In genomic region chr6:33247977-33248642, GRCh38 we compare ENCODE assay signal across 8 cellular contexts. TPM values are rescaled to one million over a fixed set of nuclear protein-coding genes. Genes with fewer than 3 reads are reported as not detected.
DNase-seq lines count a peak whose midpoint lies in the region; ATAC-seq and TF ChIP-seq lines count a peak whose summit lies in the region.

No MANE protein-coding gene starts in this region.

- intact Hi-C loops in activated CD4-positive, alpha-beta T cell treated with anti-CD3 and anti-CD28 coated beads, Interleukin-2, amount 10 ng/mL, durations not matched to agents 24 days and 14 days (cut with micrococcal nuclease) = loop anchor here (1.0 to 2.0 kb wide), 5 partner anchors 40 to 233 kb away; partner anchors contain the start of gene RING1
- intact Hi-C loops in colonic mucosa (cut with DNase I) = loop anchor here (2.0 to 5.0 kb wide), 3 partner anchors 86 to 233 kb away; no protein-coding TSS in a partner anchor

- no peaks in the 10 kb centered on the region for H3K9me3 Mint-ChIP-seq in activated CD4-positive, alpha-beta T cell treated with anti-CD3 and anti-CD28 coated beads, Interleukin-2, amount 10 ng/mL, durations not matched to agents 24 days and 14 days

- H3K27me3 ChIP-seq in colonic mucosa (no peaks in the 10 kb centered on the region), layer of hippocampus (ENCODE audit: control insufficient read depth, insufficient read depth, low read length) (no peaks in the 10 kb centered on the region)

- H3K4me3 ChIP-seq in colonic mucosa = peak overlapping the region; percentile 54

- H3K27ac Mint-ChIP-seq in activated CD4-positive, alpha-beta T cell treated with anti-CD3 and anti-CD28 coated beads, Interleukin-2, amount 10 ng/mL, durations not matched to agents 24 days and 14 days = peak overlapping the region; percentile 94

- H3K4me1 Mint-ChIP-seq in activated CD4-positive, alpha-beta T cell treated with anti-CD3 and anti-CD28 coated beads, Interleukin-2, amount 10 ng/mL, durations not matched to agents 24 days and 14 days = peaks cover 34% of the 10 kb centered on the region

- peak overlapping the region in 1 of 2 donors; percentile 79 for H3K9ac ChIP-seq in colonic mucosa (ENCODE audit: low read depth in 2 of 2, low read length in 2 of 2)

- peak; percentile 25 for ATAC-seq in HG03460 (IDR thresholded peaks at IDR 0.05; ENCODE audit: unreplicated experiment)
- ATAC-seq in HG02588 (IDR thresholded peaks at IDR 0.05; ENCODE audit: unreplicated experiment) = no peak

- H3K27me3 Mint-ChIP-seq in activated CD4-positive, alpha-beta T cell treated with anti-CD3 and anti-CD28 coated beads, Interleukin-2, amount 10 ng/mL, durations not matched to agents 24 days and 14 days = peaks cover 10% of the 10 kb centered on the region

- no peaks in the 10 kb centered on the region for H3K9me3 ChIP-seq in colonic mucosa

- H3K27ac ChIP-seq in colonic mucosa (peak overlapping the region; percentile 91), layer of hippocampus (ENCODE audit: low read depth, low read length) (peak overlapping the region; percentile 82)

- TF ChIP-seq CTCF in GM13976 (IDR thresholded peaks at IDR 0.05; ENCODE audit: borderline replicate concordance, control extremely low read depth, extremely low read depth, insufficient read depth, missing control alignments) (peak; percentile 93), colonic mucosa (IDR thresholded peaks at IDR 0.05) (peak; percentile 97)

- in situ Hi-C loops in GM13976 (cut with MboI; ENCODE audit: low sequenced_read_pairs, unreplicated experiment) = loop anchor here (25.0 kb wide), 1 partner anchor 236 kb away; the partner anchor contains the start of gene HLA-DOA

- H3K36me3 Mint-ChIP-seq in activated CD4-positive, alpha-beta T cell treated with anti-CD3 and anti-CD28 coated beads, Interleukin-2, amount 10 ng/mL, durations not matched to agents 24 days and 14 days (ENCODE audit: low read depth) = peaks cover 31% of the 10 kb centered on the region

- DNase-seq in GM13976 (ENCODE audit: low spot score) (peak; percentile 84), NCI-H526 treated with DMSO at 0.1 percent for 48 hours (lab: John Stamatoyannopoulos, UW) (peak; percentile 82), colonic mucosa (peak; percentile 97)
- peak; percentile 98 for DNase-seq in activated CD4-positive, alpha-beta T cell treated with anti-CD3 and anti-CD28 coated beads, Interleukin-2, amount 10 ng/mL, durations not matched to agents 24 days and 14 days
- DNase-seq in stimulated activated CD4-positive, alpha-beta T cell treated with anti-CD3 and anti-CD28 coated beads, Interleukin-1b, Interleukin-23, amount 100 ng/mL, for 1 hour (ENCODE audit: low read depth in 2 of 2) = peak; percentile 71 to 93

- H3K4me1 ChIP-seq in colonic mucosa = peaks cover 5% of the 10 kb centered on the region

- no peaks in the 10 kb centered on the region for H3K36me3 ChIP-seq in colonic mucosa

- H3K4me3 Mint-ChIP-seq in activated CD4-positive, alpha-beta T cell treated with anti-CD3 and anti-CD28 coated beads, Interleukin-2, amount 10 ng/mL, durations not matched to agents 24 days and 14 days = peak overlapping the region; percentile 91

RNA-seq across cellular contexts. Expression of gene VPS52, which starts 23.6 kb away (rescaled TPM):
- total RNA-seq in activated CD4-positive, alpha-beta T cell treated with anti-CD3 and anti-CD28 coated beads, Interleukin-2, amount 10 ng/mL, durations not matched to agents 24 days and 14 days = 59.9 and 64.9 TPM in 2 replicates
- 10 to 100 TPM; 48.4 to 73.2 TPM for total RNA-seq in colonic mucosa

RNA-seq across cellular contexts. Expression of gene RPS18, which starts 23.8 kb away (rescaled TPM):
- total RNA-seq in activated CD4-positive, alpha-beta T cell treated with anti-CD3 and anti-CD28 coated beads, Interleukin-2, amount 10 ng/mL, durations not matched to agents 24 days and 14 days = 3,200 and 3,212 TPM in 2 replicates
- total RNA-seq in colonic mucosa = 1,000 to 10,000 TPM; 1,996 to 2,041 TPM

RNA-seq across cellular contexts. Expression of gene B3GALT4, which starts 28.8 kb away (rescaled TPM):
- 4.1 and 4.6 TPM in 2 replicates for total RNA-seq in activated CD4-positive, alpha-beta T cell treated with anti-CD3 and anti-CD28 coated beads, Interleukin-2, amount 10 ng/mL, durations not matched to agents 24 days and 14 days
- 10 to 100 TPM; 22.0 to 26.4 TPM for total RNA-seq in colonic mucosa

RNA-seq across cellular contexts. Expression of gene RING1, which starts 39.8 kb away (rescaled TPM):
- 44.4 and 47.6 TPM in 2 replicates for total RNA-seq in activated CD4-positive, alpha-beta T cell treated with anti-CD3 and anti-CD28 coated beads, Interleukin-2, amount 10 ng/mL, durations not matched to agents 24 days and 14 days
- 10 to 100 TPM; 24.8 to 30.9 TPM for total RNA-seq in colonic mucosa

RNA-seq across cellular contexts. Expression of gene WDR46, which starts 40.9 kb away (rescaled TPM):
- 106 and 120 TPM in 2 replicates for total RNA-seq in activated CD4-positive, alpha-beta T cell treated with anti-CD3 and anti-CD28 coated beads, Interleukin-2, amount 10 ng/mL, durations not matched to agents 24 days and 14 days
- total RNA-seq in colonic mucosa = 10 to 100 TPM; 25.7 to 51.7 TPM
